8 cellular contexts compared by ENCODE assay signal in genomic region chr5:108728566-108729305, GRCh38. TPM values are rescaled to one million over a fixed set of nuclear protein-coding genes. Genes with fewer than 3 reads are reported as not detected.
DNase-seq lines count a peak whose midpoint lies in the region.

No MANE protein-coding gene starts in this region.

- H3K9me3 ChIP-seq in ES-I3 (ENCODE audit: control insufficient read depth, insufficient read depth, low read length) (no peaks in the 10 kb centered on the region), iPS-15b (ENCODE audit: control insufficient read depth, insufficient read depth, low read length) (no peaks in the 10 kb centered on the region)

- no peaks in the 10 kb centered on the region for H3K9me3 Mint-ChIP-seq in activated naive CD4-positive, alpha-beta T cell treated with anti-CD3 and anti-CD28 coated beads for 36 hours

- H3K36me3 ChIP-seq in ES-I3 (ENCODE audit: insufficient read depth, low read length) (no peaks in the 10 kb centered on the region), H7 (replicated peaks; ENCODE audit: control insufficient read depth, insufficient read depth, low read length) (no peaks in the 10 kb centered on the region), iPS-15b (ENCODE audit: control insufficient read depth, insufficient read depth, low read length) (no peaks in the 10 kb centered on the region)

- H3K27me3 Mint-ChIP-seq in activated naive CD4-positive, alpha-beta T cell treated with anti-CD3 and anti-CD28 coated beads for 36 hours (ENCODE audit: low read depth): peaks cover 46% of the 10 kb centered on the region

- H3K4me1 ChIP-seq in ES-I3 (ENCODE audit: insufficient read depth, low read length) (peaks cover 11% of the 10 kb centered on the region; the same call in 1 of the 2 replicates), iPS-15b (ENCODE audit: control insufficient read depth, insufficient read depth, low read length) (peaks cover 5% of the 10 kb centered on the region)

- peak overlapping the region; percentile 6 for H3K27ac Mint-ChIP-seq in activated naive CD4-positive, alpha-beta T cell treated with anti-CD3 and anti-CD28 coated beads for 36 hours

- peak overlapping the region; percentile 61 for H3K4me3 Mint-ChIP-seq in activated naive CD4-positive, alpha-beta T cell treated with anti-CD3 and anti-CD28 coated beads for 36 hours

- intact Hi-C loops in activated naive CD4-positive, alpha-beta T cell treated with anti-CD3 and anti-CD28 coated beads for 36 hours (cut with micrococcal nuclease): loop anchor here (1.0 to 5.0 kb wide), 4 partner anchors 20 to 682 kb away; no protein-coding TSS in a partner anchor

- H3K27me3 ChIP-seq in H7 (ENCODE audit: control insufficient read depth, insufficient read depth, low read length): no peaks in the 10 kb centered on the region
- no peaks in the 10 kb centered on the region for H3K27me3 ChIP-seq in iPS-15b (ENCODE audit: control insufficient read depth, insufficient read depth, low read length)

- peak overlapping the region; percentile 71 for H3K4me3 ChIP-seq in H7 (ENCODE audit: insufficient read depth, low read depth, low read length)
- peak overlapping the region; percentile 51 for H3K4me3 ChIP-seq in iPS-15b (ENCODE audit: low read depth, low read length)

- DNase-seq in H7 (peak; percentile 36), NOMO-1 treated with DMSO at 0.1 percent for 48 hours (lab: John Stamatoyannopoulos, UW; ENCODE audit: unreplicated experiment) (peak; percentile 60), NCI-H82 (lab: John Stamatoyannopoulos, UW) (no peak), NCI-H345 (lab: John Stamatoyannopoulos, UW) (no peak)
- peak; percentile 75 for DNase-seq in activated naive CD4-positive, alpha-beta T cell treated with anti-CD3 and anti-CD28 coated beads for 36 hours
- peak; percentile 54 for DNase-seq in stimulated activated CD4-positive, alpha-beta T cell treated with anti-CD3 and anti-CD28 coated beads, Interleukin-2, amount 100 ng/mL, for 4 hours (ENCODE audit: low read depth)

- H3K4me1 Mint-ChIP-seq in activated naive CD4-positive, alpha-beta T cell treated with anti-CD3 and anti-CD28 coated beads for 36 hours (ENCODE audit: low read depth): peaks cover 21% of the 10 kb centered on the region

- CTCF ChIA-PET in activated naive CD4-positive, alpha-beta T cell treated with anti-CD3 and anti-CD28 coated beads for 36 hours (lab: Charles Lee): interaction anchor here (0.6 to 1.5 kb wide), 6 partner anchors 12 to 684 kb away, joined by 3 to 5 read pairs (median 4); no protein-coding TSS in a partner anchor

- no peaks in the 10 kb centered on the region for H3K36me3 Mint-ChIP-seq in activated naive CD4-positive, alpha-beta T cell treated with anti-CD3 and anti-CD28 coated beads for 36 hours (ENCODE audit: low read depth)

- H3K9ac ChIP-seq in ES-I3 (ENCODE audit: low read depth, low read length) (peak overlapping the region; percentile 87), iPS-15b (ENCODE audit: low read depth, low read length) (no peak overlapping the region)

RNA-seq across cellular contexts. Expression of gene FER, which starts 19.0 kb away (rescaled TPM):
- total RNA-seq in H7 (2014; rRNA removed; shearing (Covaris generic)): 6.7 and 8.1 TPM in 2 replicates
- 1 to 10 TPM; 4.8 to 7.1 TPM for total RNA-seq in activated naive CD4-positive, alpha-beta T cell treated with anti-CD3 and anti-CD28 coated beads for 36 hours

Comparison
In these comparisons a context has a peak if more than half of its experiments do, and no peak if none do; other contexts are left out.
1. DNase-seq: peak in H7 (single experiment), NOMO-1 treated with DMSO at 0.1 percent for 48 hours (single experiment), activated naive CD4-positive, alpha-beta T cell treated with anti-CD3 and anti-CD28 coated beads for 36 hours (single experiment) and stimulated activated CD4-positive, alpha-beta T cell treated with anti-CD3 and anti-CD28 coated beads, Interleukin-2, amount 100 ng/mL, for 4 hours (single experiment); none in NCI-H82 (single experiment) and NCI-H345 (single experiment).